In genomic region chr1:182841368-182841988, GRCh38 we compare ENCODE assay signal across 8 cellular contexts. TPM values are rescaled to one million over a fixed set of nuclear protein-coding genes. Genes with fewer than 3 reads are reported as not detected.
DNase-seq lines count a peak whose midpoint lies in the region; ATAC-seq and TF ChIP-seq lines count a peak whose summit lies in the region.

No MANE protein-coding gene starts in this region.

- H3K4me1 ChIP-seq in OCI-LY1 (ENCODE audit: insufficient read depth, low read length, severe bottlenecking) (peaks cover 29% of the 10 kb centered on the region), endocrine pancreas (ENCODE audit: control insufficient read depth, insufficient read depth, low read length) (peaks cover 11% of the 10 kb centered on the region)

- H3K9ac ChIP-seq in OCI-LY1 (ENCODE audit: low read length) (peak overlapping the region; percentile 90), endocrine pancreas (ENCODE audit: control insufficient read depth, insufficient read depth, low read length) (no peak overlapping the region)

- H2AFZ ChIP-seq in OCI-LY1 (ENCODE audit: low read length) = no peak overlapping the region

- in situ Hi-C loops in GM13977 (cut with MboI; ENCODE audit: low pct_unique_long_range_greater_than_20kb, low sequenced_read_pairs, unreplicated experiment) = no loop called here

- DNase-seq in GM13977 (ENCODE audit: low spot score) (peak; percentile 42), retinal pigment epithelial cell (ENCODE audit: low read depth) (no peak), NCI-H2029 (lab: John Stamatoyannopoulos, UW) (no peak), cardiac septum (ENCODE audit: low spot score) (no peak)

- no peaks in the 10 kb centered on the region for H3K9me2 ChIP-seq in OCI-LY1 (ENCODE audit: low read depth, low read length)

- no peak for TF ChIP-seq CTCF in GM13977 (IDR thresholded peaks at IDR 0.05; ENCODE audit: extremely low read depth, insufficient read depth, missing control alignments)
- no peak for TF ChIP-seq CTCF in OCI-LY1 (IDR thresholded peaks at IDR 0.05; ENCODE audit: low read length)
- TF ChIP-seq CTCF in retinal pigment epithelial cell (conservative IDR thresholded peaks at IDR 0.05; ENCODE audit: low read depth, low read length) = no peak

- no peak overlapping the region for H3K27ac ChIP-seq in OCI-LY1 (ENCODE audit: low read depth, low read length, poor library complexity, severe bottlenecking)

- H3K79me2 ChIP-seq in OCI-LY1 (ENCODE audit: insufficient read depth, low read length) = peaks cover 69% of the 10 kb centered on the region

- H4K20me1 ChIP-seq in OCI-LY1 (ENCODE audit: insufficient read depth, low read length) = peaks cover 14% of the 10 kb centered on the region

- H3K4me3 ChIP-seq in OCI-LY1 (ENCODE audit: low read depth, low read length, poor library complexity, severe bottlenecking) = peak overlapping the region; percentile 95
- peak overlapping the region; percentile 67 for H3K4me3 ChIP-seq in endocrine pancreas (ENCODE audit: control insufficient read depth, insufficient read depth, low read length)
- peak overlapping the region; percentile 88 for H3K4me3 ChIP-seq in retinal pigment epithelial cell (ENCODE audit: low read length)

- H3K27me3 ChIP-seq in OCI-LY1 (ENCODE audit: insufficient read depth, low read length) = no peaks in the 10 kb centered on the region
- no peaks in the 10 kb centered on the region for H3K27me3 ChIP-seq in endocrine pancreas (ENCODE audit: control insufficient read depth, insufficient read depth, low read length)

- peaks cover 66% of the 10 kb centered on the region for H3K36me3 ChIP-seq in OCI-LY1 (ENCODE audit: insufficient read depth, low read length)
- H3K36me3 ChIP-seq in endocrine pancreas (ENCODE audit: control insufficient read depth, insufficient read depth, low read length) = peaks cover 5% of the 10 kb centered on the region

- ATAC-seq in HG03159 (IDR thresholded peaks at IDR 0.05; ENCODE audit: unreplicated experiment) = no peak
- ATAC-seq in HG03520 (IDR thresholded peaks at IDR 0.05; ENCODE audit: unreplicated experiment) = no peak

- H3K9me3 ChIP-seq in OCI-LY1 (ENCODE audit: low read length) (no peaks in the 10 kb centered on the region), endocrine pancreas (ENCODE audit: control insufficient read depth, low read length) (no peaks in the 10 kb centered on the region)

- H3F3A ChIP-seq in OCI-LY1 (ENCODE audit: insufficient read depth, low read length) = no peaks in the 10 kb centered on the region

- peak overlapping the region; percentile 92 for H3K4me2 ChIP-seq in OCI-LY1 (ENCODE audit: low read length)

- intact Hi-C loops in cardiac septum (cut with DNase I) = no loop called here

RNA-seq across cellular contexts. Expression of gene DHX9, which starts 2.3 kb away (rescaled TPM):
- total RNA-seq in cardiac septum = 54.3 TPM

RNA-seq across cellular contexts. Expression of gene NPL, which starts 51.9 kb away (rescaled TPM):
- total RNA-seq in cardiac septum = 6.1 TPM
